Comparison of ENCODE assay signal across 8 cellular contexts in the genomic region with DNA sequence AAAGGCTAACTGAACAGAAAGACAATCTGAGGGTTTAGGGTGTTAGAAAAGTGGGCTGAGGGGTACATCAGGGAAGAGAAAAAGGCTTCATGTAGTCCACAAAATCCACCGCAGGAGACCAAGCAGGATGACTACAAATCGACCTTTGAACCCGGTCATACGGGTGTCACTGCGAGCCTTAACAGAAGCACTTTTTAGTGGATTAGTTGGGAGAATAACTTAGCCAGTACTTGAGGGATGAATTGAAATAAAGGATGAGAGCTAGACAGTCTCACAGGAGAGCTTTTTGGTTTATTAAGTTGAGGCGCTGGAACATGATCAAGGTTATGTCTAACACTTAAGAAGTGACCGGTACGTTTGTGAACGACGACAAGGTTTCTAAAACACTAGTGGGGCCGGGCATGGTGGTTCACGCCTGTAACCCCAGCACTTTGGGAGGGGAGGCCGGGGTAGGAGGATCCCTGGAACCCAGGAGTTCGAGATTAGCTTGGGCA. TPM values are rescaled to one million over a fixed set of nuclear protein-coding genes. Genes with fewer than 3 reads are reported as not detected.
DNase-seq lines count a peak whose midpoint lies in the region; ATAC-seq and TF ChIP-seq lines count a peak whose summit lies in the region.

No MANE protein-coding gene starts in this region.

- H3K9me3 ChIP-seq in left lung (no peaks in the 10 kb centered on the region), thoracic aorta (no peaks in the 10 kb centered on the region)

- H3K27ac ChIP-seq in adipose tissue (ENCODE audit: low read depth, low read length) (peak overlapping the region; percentile 72), left lung (peak overlapping the region; percentile 89 to 93), thoracic aorta (peak overlapping the region; percentile 68 to 78)

- ATAC-seq in left lung = no peak
- no peak for ATAC-seq in thoracic aorta (ENCODE audit: insufficient number of reproducible peaks, low FRiP score, low read depth)

- peaks cover 5 to 30% of the 10 kb centered on the region in 2 donors for H3K4me1 ChIP-seq in left lung
- peaks cover 11 to 13% of the 10 kb centered on the region in 2 donors for H3K4me1 ChIP-seq in thoracic aorta (ENCODE audit: control insufficient read depth in 1 of 2, low read depth in 2 of 2)

- H3K4me3 ChIP-seq in left lung (peak overlapping the region; percentile 31 to 70), thoracic aorta (peak overlapping the region; percentile 92)

- H3K36me3 ChIP-seq in left lung = no peaks in the 10 kb centered on the region
- H3K36me3 ChIP-seq in thoracic aorta = no peaks in the 10 kb centered on the region

- intact Hi-C loops in activated CD4-positive, alpha-beta T cell treated with anti-CD3 and anti-CD28 coated beads, Interleukin-2, amount 10 ng/mL, durations not matched to agents 24 days and 14 days (cut with micrococcal nuclease) = no loop called here
- intact Hi-C loops in left lung (cut with DNase I) = no loop called here

- TF ChIP-seq CTCF in left lung (IDR thresholded peaks at IDR 0.05) = no peak
- TF ChIP-seq CTCF in thoracic aorta (IDR thresholded peaks at IDR 0.05) = no peak

- WGBS in adipose tissue, 3 donors = 60 to 71% (median 66%) methylated on average over 14 of the region's 14 CpGs

- H3K27ac Mint-ChIP-seq in activated CD4-positive, alpha-beta T cell treated with anti-CD3 and anti-CD28 coated beads, Interleukin-2, amount 10 ng/mL, durations not matched to agents 24 days and 14 days = peak overlapping the region; percentile 93

- peaks cover 30% of the 10 kb centered on the region for H3K4me1 Mint-ChIP-seq in activated CD4-positive, alpha-beta T cell treated with anti-CD3 and anti-CD28 coated beads, Interleukin-2, amount 10 ng/mL, durations not matched to agents 24 days and 14 days

- no peaks in the 10 kb centered on the region for H3K27me3 ChIP-seq in left lung
- H3K27me3 ChIP-seq in thoracic aorta (replicated peaks; ENCODE audit: insufficient read depth) = no peaks in the 10 kb centered on the region

- H3K27me3 Mint-ChIP-seq in activated CD4-positive, alpha-beta T cell treated with anti-CD3 and anti-CD28 coated beads, Interleukin-2, amount 10 ng/mL, durations not matched to agents 24 days and 14 days = peaks cover 15% of the 10 kb centered on the region

- H3K9me3 Mint-ChIP-seq in activated CD4-positive, alpha-beta T cell treated with anti-CD3 and anti-CD28 coated beads, Interleukin-2, amount 10 ng/mL, durations not matched to agents 24 days and 14 days = no peaks in the 10 kb centered on the region

- H3K36me3 Mint-ChIP-seq in activated CD4-positive, alpha-beta T cell treated with anti-CD3 and anti-CD28 coated beads, Interleukin-2, amount 10 ng/mL, durations not matched to agents 24 days and 14 days (ENCODE audit: low read depth) = no peaks in the 10 kb centered on the region

- no peak for DNase-seq in activated CD4-positive, alpha-beta T cell treated with anti-CD3 and anti-CD28 coated beads, Interleukin-2, amount 10 ng/mL, durations not matched to agents 24 days and 14 days
- no peak for DNase-seq in activated CD4-positive, alpha-beta T cell treated with anti-CD3 and anti-CD28 coated beads, Interleukin-2, amount 50 U/mL, for 4 hours
- DNase-seq in left lung = no peak
- no peak for DNase-seq in thoracic aorta (ENCODE audit: low spot score)
- DNase-seq in HCEC 1CT = no peak
- no peak for DNase-seq in GM03348 (ENCODE audit: low spot score)
- DNase-seq in stimulated activated CD4-positive, alpha-beta T cell treated with anti-CD3 and anti-CD28 coated beads, Interleukin-4, amount 100 ng/mL, for 24 hours = no peak

- H3K4me3 Mint-ChIP-seq in activated CD4-positive, alpha-beta T cell treated with anti-CD3 and anti-CD28 coated beads, Interleukin-2, amount 10 ng/mL, durations not matched to agents 24 days and 14 days = peak overlapping the region; percentile 94

RNA-seq across cellular contexts. Expression of gene SOCS5, which starts 1.2 kb away (rescaled TPM):
- 6.4 and 6.6 TPM in 2 replicates for total RNA-seq in activated CD4-positive, alpha-beta T cell treated with anti-CD3 and anti-CD28 coated beads, Interleukin-2, amount 10 ng/mL, durations not matched to agents 24 days and 14 days
- 1 to 10 TPM; 3.2 to 9.1 (median 7.7) TPM for polyA plus RNA-seq in adipose tissue
- total RNA-seq in left lung (10 to 100 TPM; 18.5 to 21.4 TPM), thoracic aorta (10 to 100 TPM; 31.5 to 59.8 TPM)
